In the genomic region with DNA sequence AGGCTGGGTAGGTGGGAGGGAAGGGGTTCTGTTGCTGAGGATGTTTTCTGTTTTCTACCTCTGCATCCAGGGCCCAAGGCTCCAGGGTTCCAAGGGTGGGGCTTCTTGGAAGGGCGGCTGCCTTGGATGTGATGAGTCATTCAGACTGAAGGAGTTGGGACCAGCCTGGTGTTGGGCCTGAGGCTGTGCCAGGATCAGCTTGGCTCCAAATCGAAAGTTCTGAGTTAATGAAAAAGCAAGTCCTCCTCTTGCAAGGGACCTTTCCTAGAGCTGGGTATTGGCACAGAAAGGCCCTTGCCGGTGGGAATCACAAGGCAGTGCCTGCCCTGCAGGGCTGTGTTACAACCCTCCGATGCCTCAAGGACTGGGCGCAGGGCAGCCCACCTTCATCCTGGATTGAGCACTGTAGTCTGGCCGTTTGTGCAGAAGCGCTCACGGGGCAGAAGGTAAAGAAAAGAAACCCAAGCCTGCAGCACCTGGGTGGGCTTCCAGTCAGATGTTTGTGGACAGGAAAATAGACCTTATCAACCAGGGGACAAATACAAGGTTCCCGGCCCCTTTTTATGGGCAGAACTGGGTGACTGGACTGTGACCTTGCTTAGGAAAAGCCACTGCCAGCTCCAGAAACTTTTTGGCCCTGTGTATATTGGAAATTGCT, we compare ENCODE assay signal across 8 cellular contexts. TPM values are rescaled to one million over a fixed set of nuclear protein-coding genes. Genes with fewer than 3 reads are reported as not detected.
DNase-seq lines count a peak whose midpoint lies in the region; ATAC-seq and TF ChIP-seq lines count a peak whose summit lies in the region.

No MANE protein-coding gene starts in this region.

- POLR2A ChIA-PET in PC-3 (lab: Charles Lee; ENCODE audit: unreplicated experiment), result interaction anchor here (0.5 kb wide), 1 partner anchor 38 kb away, joined by 17 read pairs; no protein-coding TSS in a partner anchor

- H4K20me1 ChIP-seq in PC-3 (ENCODE audit: low read length) (no peaks in the 10 kb centered on the region), osteoblast (ENCODE audit: insufficient read depth, low read length) (peaks cover 9% of the 10 kb centered on the region)

- no peak for TF ChIP-seq POLR2A in esophagus squamous epithelium (IDR thresholded peaks at IDR 0.05)

- H3K27ac ChIP-seq in PC-3 (ENCODE audit: low read length) (peak overlapping the region; percentile 98), esophagus squamous epithelium (peak overlapping the region; percentile 85 to 96 (median 90)), osteoblast (ENCODE audit: low read depth, low read length) (peak overlapping the region; percentile 87)

- H3K36me3 ChIP-seq in PC-3 (ENCODE audit: low read depth, low read length) (no peaks in the 10 kb centered on the region), esophagus squamous epithelium (peaks cover 0 to 2% (median 0%) of the 10 kb centered on the region in 3 donors), osteoblast (ENCODE audit: insufficient read depth, low read length) (peaks cover 24% of the 10 kb centered on the region)

- intact Hi-C loops in PC-3 (cut with micrococcal nuclease) (loop anchor here (1.0 to 5.0 kb wide), 2 partner anchors 17 to 51 kb away; a partner anchor contains a TSS), esophagus squamous epithelium (cut with DNase I) (no loop called here)

- peak overlapping the region; percentile 81 for H3K4me2 ChIP-seq in PC-3 (ENCODE audit: low read length)
- H3K4me2 ChIP-seq in osteoblast (ENCODE audit: insufficient read depth, low read length), result peak overlapping the region; percentile 47

- no peak for TF ChIP-seq CTCF in AG10803 (conservative IDR thresholded peaks at IDR 0.05; ENCODE audit: low read length)
- TF ChIP-seq CTCF in PC-3 (conservative IDR thresholded peaks at IDR 0.05; ENCODE audit: low read depth, low read length), result no peak
- no peak for TF ChIP-seq CTCF in esophagus squamous epithelium (IDR thresholded peaks at IDR 0.05)
- TF ChIP-seq CTCF in osteoblast (IDR thresholded peaks at IDR 0.05; ENCODE audit: extremely low read depth, low read depth, low read length), result no peak

- CTCF ChIA-PET in PC-3 (lab: Charles Lee), result interaction anchor here (0.6 kb wide), 1 partner anchor 31 kb away, joined by 3 read pairs; no protein-coding TSS in a partner anchor

- H3K4me3 ChIP-seq in AG10803 (ENCODE audit: low read length) (peak overlapping the region; percentile 38), PC-3 (ENCODE audit: low read length) (peak overlapping the region; percentile 56), esophagus squamous epithelium (peak overlapping the region in 2 of 4 donors; percentile 10 to 40), osteoblast (ENCODE audit: insufficient read depth, low read length) (peak overlapping the region; percentile 6)

- BruUV-seq in PC-3 (replicated peaks; lab: Mats Ljungman, UMichigan), result no TSS peak

- DNase-seq in AG10803 (ENCODE audit: low read depth) (peak; percentile 97), PC-3 (peak; percentile 87), esophagus squamous epithelium (lab: John Stamatoyannopoulos, UW) (no peak), osteoblast (ENCODE audit: insufficient read length, low spot score, missing footprints) (peak; percentile 97)

- H3K79me2 ChIP-seq in PC-3 (ENCODE audit: low read length) (peaks cover 17% of the 10 kb centered on the region; the same call in 1 of the 2 replicates), osteoblast (ENCODE audit: insufficient read depth, low read length) (peaks cover 41% of the 10 kb centered on the region)

- peaks cover 5% of the 10 kb centered on the region for H3F3A ChIP-seq in PC-3 (ENCODE audit: low read length, unreplicated experiment)

- WGBS in esophagus squamous epithelium, 2 donors, result 40 to 43% methylated on average over 6 to 8 of the region's 9 CpGs

- no peaks in the 10 kb centered on the region for H3K9me3 ChIP-seq in PC-3 (ENCODE audit: low read length)
- no peaks in the 10 kb centered on the region for H3K9me3 ChIP-seq in esophagus squamous epithelium
- no peaks in the 10 kb centered on the region for H3K9me3 ChIP-seq in osteoblast (ENCODE audit: low read depth, low read length)

- no peaks in the 10 kb centered on the region for H3K9me2 ChIP-seq in PC-3 (replicated peaks; ENCODE audit: low read length)

- peaks cover 67% of the 10 kb centered on the region for H3K4me1 ChIP-seq in PC-3 (ENCODE audit: insufficient read depth, low read length)
- peaks cover 56 to 96% (median 77%) of the 10 kb centered on the region in 3 donors for H3K4me1 ChIP-seq in esophagus squamous epithelium
- peaks cover 69% of the 10 kb centered on the region for H3K4me1 ChIP-seq in osteoblast (ENCODE audit: insufficient read depth, low read length)

- no peak overlapping the region for H2AFZ ChIP-seq in PC-3 (ENCODE audit: low read length)
- H2AFZ ChIP-seq in osteoblast (ENCODE audit: low read length), result no peak overlapping the region

- H3K9ac ChIP-seq in PC-3 (ENCODE audit: low read length), result peak overlapping the region; percentile 76

- peak; percentile 79 for ATAC-seq in PC-3
- ATAC-seq in GM19035 (IDR thresholded peaks at IDR 0.05; ENCODE audit: unreplicated experiment), result no peak
- no peak for ATAC-seq in GM18498 (IDR thresholded peaks at IDR 0.05; ENCODE audit: unreplicated experiment)
- no peak for ATAC-seq in HG02623 (IDR thresholded peaks at IDR 0.05; ENCODE audit: unreplicated experiment)
- no peak for ATAC-seq in GM19023 (IDR thresholded peaks at IDR 0.05; ENCODE audit: unreplicated experiment)

- H3K27me3 ChIP-seq in PC-3 (ENCODE audit: low read length) (no peaks in the 10 kb centered on the region), esophagus squamous epithelium (no peaks in the 10 kb centered on the region), osteoblast (ENCODE audit: insufficient read depth, low read length) (no peaks in the 10 kb centered on the region)

RNA-seq across cellular contexts. Expression of a gene that starts 27.1 kb away (rescaled TPM):
- 21.8 and 24.2 TPM in 2 replicates for total RNA-seq in PC-3 (2014; rRNA removed)
- 10 to 100 TPM; 13.7 to 31.3 (median 28.2) TPM for total RNA-seq in esophagus squamous epithelium
- total RNA-seq in osteoblast, result 41.0 and 44.5 TPM in 2 replicates

RNA-seq across cellular contexts. Expression of a gene that starts 52.5 kb away (rescaled TPM):
- 91.9 and 112 TPM in 2 replicates for total RNA-seq in PC-3 (2014; rRNA removed)
- 10 to 100 TPM; 49.7 to 62.8 (median 56.7) TPM for total RNA-seq in esophagus squamous epithelium
- 136 and 185 TPM in 2 replicates for total RNA-seq in osteoblast
